ENCODE assay signal across 16 cellular contexts in genomic region chr11:65672180-65672860, GRCh38.
"Had no signal": no experiment of that assay in that cellular context is flagged by ENCODE, and none has a peak within 500 bp of the region (broad histone marks: within the 10 kb centered on the region; RNA-seq: fewer than 3 reads in every experiment).

No MANE protein-coding gene starts in this region.

- H3K4me1 ChIP-seq: esophagus squamous epithelium, transverse colon had no signal

- H3K4me3 Mint-ChIP-seq: activated naive CD8-positive, alpha-beta T cell treated with anti-CD3 and anti-CD28 coated beads, Interleukin-2, amount 10 ng/mL, durations not matched to agents 7 days and 5 days; natural killer cell; stimulated activated memory B cell treated with anti-CD40 and anti-IgM and Interleukin-4, amounts not matched to agents 10 μg/mL and 1 μg/mL and 100 μg/mL, for 72 hours; WTC11 had no signal

- FAIRE-seq: endothelial cell of umbilical vein, TTC549 had no signal

- ATAC-seq: natural killer cell; stimulated activated memory B cell treated with anti-CD40 and anti-IgM and Interleukin-4, amounts not matched to agents 10 μg/mL and 1 μg/mL and 100 μg/mL, for 72 hours; WTC11 had no signal

- H3K9me3 ChIP-seq: esophagus squamous epithelium, neutrophil, transverse colon had no signal

- H3K27me3 ChIP-seq: esophagus squamous epithelium, neutrophil, transverse colon had no signal

- H3K27ac ChIP-seq: esophagus squamous epithelium, neutrophil, transverse colon had no signal

- H3K9me3 Mint-ChIP-seq: activated naive CD8-positive, alpha-beta T cell treated with anti-CD3 and anti-CD28 coated beads, Interleukin-2, amount 10 ng/mL, durations not matched to agents 7 days and 5 days; natural killer cell; stimulated activated memory B cell treated with anti-CD40 and anti-IgM and Interleukin-4, amounts not matched to agents 10 μg/mL and 1 μg/mL and 100 μg/mL, for 72 hours had no signal

- DNase-seq: activated CD4-positive, alpha-beta T cell treated with anti-CD3 and anti-CD28 coated beads, Interleukin-2, amount 50 U/mL, for 1 hour; activated effector memory CD4-positive, alpha-beta T cell treated with anti-CD3 and anti-CD28 coated beads, Interleukin-2, amount 50 U/mL, for 16 hours; activated naive CD8-positive, alpha-beta T cell treated with anti-CD3 and anti-CD28 coated beads, Interleukin-2, amount 10 ng/mL, durations not matched to agents 7 days and 5 days; cortex of kidney; effector CD4-positive, alpha-beta T cell; esophagus squamous epithelium; hypothalamus; mesenchymal stem cell; natural killer cell; substantia nigra; transverse colon had no signal

- H3K36me3 ChIP-seq: esophagus squamous epithelium, neutrophil, transverse colon had no signal

- H3K27me3 Mint-ChIP-seq: activated naive CD8-positive, alpha-beta T cell treated with anti-CD3 and anti-CD28 coated beads, Interleukin-2, amount 10 ng/mL, durations not matched to agents 7 days and 5 days; stimulated activated memory B cell treated with anti-CD40 and anti-IgM and Interleukin-4, amounts not matched to agents 10 μg/mL and 1 μg/mL and 100 μg/mL, for 72 hours had no signal

- H3K4me3 ChIP-seq: esophagus squamous epithelium, transverse colon had no signal

- H3K36me3 Mint-ChIP-seq: activated naive CD8-positive, alpha-beta T cell treated with anti-CD3 and anti-CD28 coated beads, Interleukin-2, amount 10 ng/mL, durations not matched to agents 7 days and 5 days; natural killer cell; stimulated activated memory B cell treated with anti-CD40 and anti-IgM and Interleukin-4, amounts not matched to agents 10 μg/mL and 1 μg/mL and 100 μg/mL, for 72 hours; WTC11 had no signal

- H3K4me1 Mint-ChIP-seq: activated naive CD8-positive, alpha-beta T cell treated with anti-CD3 and anti-CD28 coated beads, Interleukin-2, amount 10 ng/mL, durations not matched to agents 7 days and 5 days; natural killer cell; stimulated activated memory B cell treated with anti-CD40 and anti-IgM and Interleukin-4, amounts not matched to agents 10 μg/mL and 1 μg/mL and 100 μg/mL, for 72 hours; WTC11 had no signal

- H3K27ac Mint-ChIP-seq: activated naive CD8-positive, alpha-beta T cell treated with anti-CD3 and anti-CD28 coated beads, Interleukin-2, amount 10 ng/mL, durations not matched to agents 7 days and 5 days; natural killer cell; stimulated activated memory B cell treated with anti-CD40 and anti-IgM and Interleukin-4, amounts not matched to agents 10 μg/mL and 1 μg/mL and 100 μg/mL, for 72 hours; WTC11 had no signal
